1 cellular context compared by ENCODE assay signal in genomic region chr1:204092632-204093420, GRCh38.
TF ChIP-seq lines count a peak whose summit lies in the region.

No MANE protein-coding gene starts in this region.

TF ChIP-seq in K562, 482 proteins besides CTCF, POLR2A, EP300 and RAD21:
- TF ChIP-seq ZFP36 (IDR thresholded peaks at IDR 0.05; ENCODE audit: low read depth, low read length, partially characterized antibody), result peak; percentile 9
- TF ChIP-seq, protein P1, sequence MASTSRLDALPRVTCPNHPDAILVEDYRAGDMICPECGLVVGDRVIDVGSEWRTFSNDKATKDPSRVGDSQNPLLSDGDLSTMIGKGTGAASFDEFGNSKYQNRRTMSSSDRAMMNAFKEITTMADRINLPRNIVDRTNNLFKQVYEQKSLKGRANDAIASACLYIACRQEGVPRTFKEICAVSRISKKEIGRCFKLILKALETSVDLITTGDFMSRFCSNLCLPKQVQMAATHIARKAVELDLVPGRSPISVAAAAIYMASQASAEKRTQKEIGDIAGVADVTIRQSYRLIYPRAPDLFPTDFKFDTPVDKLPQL (IDR thresholded peaks at IDR 0.05; ENCODE audit: extremely low read depth, insufficient read length), result no peak
TF ChIP-seq in K562: peak in this region for 1.
